Comparison of ENCODE assay signal across 8 cellular contexts in genomic region chr5:51382759-51383493, GRCh38. TPM values are rescaled to one million over a fixed set of nuclear protein-coding genes. Genes with fewer than 3 reads are reported as not detected.
DNase-seq lines count a peak whose midpoint lies in the region; ATAC-seq and TF ChIP-seq lines count a peak whose summit lies in the region.

Gene ISL1 (plus strand): TSS chr5:51383448. CDS start chr5:51383672, 224 bp downstream.

- 1 to 2% methylated on average over 70 to 73 of the region's 73 CpGs for WGBS in lung, 2 donors
- WGBS in tibial nerve, 2 donors: 1% methylated on average over 46 to 63 of the region's 73 CpGs

- H3K27me3 ChIP-seq in lung (ENCODE audit: control insufficient read depth, insufficient read depth) (peaks cover 5% of the 10 kb centered on the region), tibial nerve (peaks cover 0 to 100% of the 10 kb centered on the region in 2 donors)

- DNase-seq in stimulated activated CD4-positive, alpha-beta T cell treated with anti-CD3 and anti-CD28 coated beads, Interleukin-15, amount 100 ng/mL, for 24 hours: peak; percentile 13
- no peak for DNase-seq in stimulated activated CD4-positive, alpha-beta T cell treated with anti-CD3 and anti-CD28 coated beads, Interleukin-4, amount 100 ng/mL, for 24 hours
- DNase-seq in NCI-H524 (lab: John Stamatoyannopoulos, UW): peak; percentile 90 to 97
- peak; percentile 67 for DNase-seq in dermis blood vessel endothelial cell
- DNase-seq in lung (ENCODE audit: low spot score): peak; percentile 35
- peak in 1 of 2 donors; percentile 20 for DNase-seq in tibial nerve (ENCODE audit: low spot score in 2 of 2)

- H3K4me1 ChIP-seq in lung (ENCODE audit: control insufficient read depth in 2 of 2, insufficient read depth in 2 of 2, low read length in 2 of 2) (peaks cover 0 to 19% of the 10 kb centered on the region in 2 donors), tibial nerve (peaks cover 0 to 53% (median 16%) of the 10 kb centered on the region in 4 donors)

- no peak for TF ChIP-seq POLR2A in tibial nerve (IDR thresholded peaks at IDR 0.05)

- TF ChIP-seq EP300 in tibial nerve (IDR thresholded peaks at IDR 0.05): peak in 1 of 2 donors; percentile 21

- no peaks in the 10 kb centered on the region for H3K36me3 ChIP-seq in lung (ENCODE audit: control insufficient read depth in 2 of 2, insufficient read depth in 2 of 2, low read length in 2 of 2)
- no peaks in the 10 kb centered on the region for H3K36me3 ChIP-seq in tibial nerve

- no peak within 1 kb of the TSS for H3K4me3 ChIP-seq in lung
- H3K4me3 ChIP-seq in tibial nerve: peak within 1 kb of the TSS; percentile 24 to 51 (median 34)

- no peak within 1 kb of the TSS for H3K27ac ChIP-seq in lung (ENCODE audit: low read depth in 1 of 2, low read length in 1 of 2)
- no peak within 1 kb of the TSS for H3K27ac ChIP-seq in tibial nerve

- ATAC-seq in lung (ENCODE audit: insufficient read depth, low FRiP score) (peak; percentile 80), HG02840 (IDR thresholded peaks at IDR 0.05; ENCODE audit: low FRiP score, unreplicated experiment) (no peak), HG03457 (IDR thresholded peaks at IDR 0.05; ENCODE audit: unreplicated experiment) (no peak)

- no peak for TF ChIP-seq CTCF in lung (IDR thresholded peaks at IDR 0.05; ENCODE audit: control extremely low read depth, extremely low read depth)
- TF ChIP-seq CTCF in tibial nerve (IDR thresholded peaks at IDR 0.05): no peak

- H3K9me3 ChIP-seq in lung (ENCODE audit: control insufficient read depth in 2 of 2, insufficient read depth in 1 of 2, low read length in 1 of 2) (peaks cover 0 to 11% of the 10 kb centered on the region in 2 donors), tibial nerve (no peaks in the 10 kb centered on the region)

RNA-seq across cellular contexts. Expression of gene ISL1, which starts in this region (rescaled TPM):
- total RNA-seq in dermis blood vessel endothelial cell (not detected in 2 replicates), lung (under 1 TPM in 1 of 2 donors, not detected in 1; 0.51 TPM), tibial nerve (not detected)
- polyA plus RNA-seq in lung: under 1 TPM; 0.06 to 0.17 TPM

Comparison
In these comparisons a context has a peak if more than half of its experiments do, and no peak if none do; other contexts are left out.
1. Peak in DNase-seq in dermis blood vessel endothelial cell; RNA of the gene not detected or under 1 TPM.
2. Peak in DNase-seq and ATAC-seq in lung; RNA of the gene not detected or under 1 TPM.